Comparison of ENCODE assay signal across 9 cellular contexts in the genomic region with DNA sequence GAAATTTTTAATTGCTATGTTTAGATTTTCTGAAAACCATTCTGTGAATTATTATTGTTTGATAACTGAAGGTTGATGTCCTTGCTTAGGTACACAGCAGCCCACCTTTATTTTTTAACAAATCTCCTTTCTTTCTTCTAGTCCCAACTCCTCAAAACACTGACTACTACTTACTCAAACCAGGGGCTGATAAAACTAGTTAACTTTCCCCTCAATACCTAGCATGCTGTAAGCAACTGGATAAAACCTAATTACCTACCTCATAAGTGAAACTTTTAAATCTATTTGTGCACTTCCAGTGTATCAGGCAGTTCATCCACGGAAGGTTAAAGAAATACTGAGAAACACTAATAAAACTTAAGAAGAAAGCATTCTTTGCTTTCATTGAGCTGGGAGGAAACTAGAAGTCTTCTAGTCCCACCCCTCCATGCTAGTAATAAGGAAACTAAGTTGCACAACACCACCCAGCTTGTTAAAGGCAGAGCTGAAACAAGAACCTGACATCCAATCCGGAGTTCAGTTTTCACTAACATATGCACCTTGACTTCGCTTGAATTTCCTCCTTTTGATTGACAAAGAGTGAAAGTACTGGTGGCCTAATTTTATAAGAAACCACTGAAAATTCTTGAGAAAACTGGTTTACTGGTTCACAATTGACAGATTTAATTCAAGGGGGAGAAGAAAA.
DNase-seq lines count a peak whose midpoint lies in the region; ATAC-seq, FAIRE-seq and TF ChIP-seq lines count a peak whose summit lies in the region.
"Had no signal": no experiment of that assay in that cellular context is flagged by ENCODE, and none has a peak within 500 bp of the region (broad histone marks: within the 10 kb centered on the region; RNA-seq: fewer than 3 reads in every experiment).

No MANE protein-coding gene starts in this region.

- no peak overlapping the region for H3K4me3 ChIP-seq in body of pancreas

- FAIRE-seq in D721Med (lab: Jason Lieb, UNC): no peak

- peak overlapping the region in 1 of 4 donors; percentile 19 for H3K27ac ChIP-seq in body of pancreas

- TF ChIP-seq CTCF in body of pancreas (IDR thresholded peaks at IDR 0.05) (no peak), D721Med (IDR thresholded peaks at IDR 0.05; ENCODE audit: insufficient read depth, missing control alignments) (no peak)

- H3K4me1 ChIP-seq in body of pancreas: no peaks in the 10 kb centered on the region

- ATAC-seq in GM18517 (IDR thresholded peaks at IDR 0.05; ENCODE audit: unreplicated experiment) (peak; percentile 97), GM21529 (IDR thresholded peaks at IDR 0.05; ENCODE audit: unreplicated experiment) (peak; percentile 94), body of pancreas (peak; percentile 62)
- ATAC-seq: Panc1 had no signal

- DNase-seq in body of pancreas (peak in 1 of 4 donors; percentile 52), putamen (ENCODE audit: low spot score) (peak; percentile 10), erythroblast (lab: John Stamatoyannopoulos, UW) (no peak), SHP77 (lab: John Stamatoyannopoulos, UW) (no peak), D721Med (ENCODE audit: insufficient read length, low spot score) (no peak)

- H3K36me3 ChIP-seq in body of pancreas (replicated peaks in 1 of 2; ENCODE audit: insufficient read depth in 1 of 2, low read depth in 2 of 2): no peaks in the 10 kb centered on the region

- intact Hi-C loops in body of pancreas (cut with DNase I): no loop called here

- WGBS in body of pancreas, 2 donors: 30% methylated on average over 3 of the region's 3 CpGs

- no peak for TF ChIP-seq POLR2A in body of pancreas (IDR thresholded peaks at IDR 0.05)
- no peak for TF ChIP-seq POLR2A in erythroblast (IDR thresholded peaks at IDR 0.05; ENCODE audit: low read length)

- no peak for TF ChIP-seq EP300 in Ishikawa (IDR thresholded peaks at IDR 0.05; ENCODE audit: borderline replicate concordance)

- no peaks in the 10 kb centered on the region for H3K27me3 ChIP-seq in body of pancreas

- no peak for TF ChIP-seq RAD21 in Ishikawa (IDR thresholded peaks at IDR 0.05; ENCODE audit: low read depth)

- peaks cover 0 to 3% (median 0%) of the 10 kb centered on the region in 3 donors for H3K9me3 ChIP-seq in body of pancreas

TF ChIP-seq in Ishikawa, 13 proteins besides CTCF, POLR2A, EP300 and RAD21:
- peak; percentile 90 for TF ChIP-seq CEBPB (IDR thresholded peaks at IDR 0.05)
- TF ChIP-seq ZBTB7A (IDR thresholded peaks at IDR 0.05; ENCODE audit: low read depth): no peak
TF ChIP-seq in Ishikawa: peak in this region for 1.
